8 cellular contexts compared by ENCODE assay signal in genomic region chr6:31888281-31889258, GRCh38. TPM values are rescaled to one million over a fixed set of nuclear protein-coding genes. Genes with fewer than 3 reads are reported as not detected.
DNase-seq lines count a peak whose midpoint lies in the region; ATAC-seq and TF ChIP-seq lines count a peak whose summit lies in the region.

No MANE protein-coding gene starts in this region.

- H3F3A ChIP-seq in SU-DHL-6 (ENCODE audit: insufficient read depth): peaks cover 6% of the 10 kb centered on the region; the same call in 1 of the 2 replicates

- H3K36me3 ChIP-seq in SU-DHL-6 (ENCODE audit: low read length) (peaks cover 17% of the 10 kb centered on the region; the same call in 1 of the 2 replicates), body of pancreas (replicated peaks in 1 of 2; ENCODE audit: insufficient read depth in 1 of 2, low read depth in 2 of 2) (peaks cover 3 to 25% of the 10 kb centered on the region in 2 donors), lower lobe of right lung (peaks cover 86% of the 10 kb centered on the region), transverse colon (peaks cover 0 to 34% (median 8%) of the 10 kb centered on the region in 4 donors), suprapubic skin (peaks cover 100% of the 10 kb centered on the region)

- no peak overlapping the region for H3K4me2 ChIP-seq in SU-DHL-6 (ENCODE audit: low read depth, low read length, poor library complexity, severe bottlenecking)

- intact Hi-C loops in body of pancreas (cut with DNase I): no loop called here
- intact Hi-C loops in lower lobe of right lung (cut with DNase I): no loop called here
- intact Hi-C loops in transverse colon (cut with DNase I; ENCODE audit: low total_unique reads): no loop called here

- peak; percentile 79 for TF ChIP-seq CTCF in GM12873 (IDR thresholded peaks at IDR 0.05; ENCODE audit: insufficient read depth, low read depth, low read length, missing control alignments)
- peak; percentile 100 for TF ChIP-seq CTCF in SU-DHL-6 (IDR thresholded peaks at IDR 0.05; ENCODE audit: insufficient read depth, low read length, poor library complexity, severe bottlenecking)
- TF ChIP-seq CTCF in body of pancreas (IDR thresholded peaks at IDR 0.05): peak in 6 of 7 experiments; percentile 29 to 69 (median 52)
- TF ChIP-seq CTCF in lower lobe of right lung (IDR thresholded peaks at IDR 0.05): peak; percentile 75
- TF ChIP-seq CTCF in transverse colon (IDR thresholded peaks at IDR 0.05): peak; percentile 60 to 83 (median 77)
- peak in 1 of 2 donors; percentile 75 for TF ChIP-seq CTCF in suprapubic skin (IDR thresholded peaks at IDR 0.05)

- H3K9ac ChIP-seq in SU-DHL-6 (ENCODE audit: low read length): no peak overlapping the region

- H3K4me1 ChIP-seq in body of pancreas (no peaks in the 10 kb centered on the region), lower lobe of right lung (no peaks in the 10 kb centered on the region), transverse colon (no peaks in the 10 kb centered on the region), suprapubic skin (no peaks in the 10 kb centered on the region)

- H3K4me3 ChIP-seq in SU-DHL-6 (ENCODE audit: insufficient read depth, low read length, poor library complexity, severe bottlenecking) (no peak overlapping the region), body of pancreas (no peak overlapping the region), lower lobe of right lung (no peak overlapping the region), transverse colon (no peak overlapping the region), suprapubic skin (no peak overlapping the region)

- H2AFZ ChIP-seq in SU-DHL-6 (ENCODE audit: low read depth, low read length, severe bottlenecking): no peak overlapping the region

- WGBS in body of pancreas, 2 donors: 71 to 91% methylated on average over 21 to 42 of the region's 43 CpGs
- WGBS in transverse colon (ENCODE audit: low coverage in 1 of 2), 2 donors: 80% methylated on average over 36 of the region's 43 CpGs; no CpG with 5 or more reads in 1 of the 2 donors
- WGBS in suprapubic skin: 74% methylated on average over 26 of the region's 43 CpGs

- H3K27me3 ChIP-seq in SU-DHL-6 (ENCODE audit: low read length) (no peaks in the 10 kb centered on the region), body of pancreas (no peaks in the 10 kb centered on the region), lower lobe of right lung (ENCODE audit: low read depth) (no peaks in the 10 kb centered on the region), transverse colon (no peaks in the 10 kb centered on the region), suprapubic skin (no peaks in the 10 kb centered on the region)

- H3K27ac ChIP-seq in SU-DHL-6 (ENCODE audit: low read depth, low read length) (no peak overlapping the region), body of pancreas (no peak overlapping the region), lower lobe of right lung (no peak overlapping the region), transverse colon (no peak overlapping the region), suprapubic skin (no peak overlapping the region)

- no peaks in the 10 kb centered on the region for H3K9me2 ChIP-seq in SU-DHL-6 (replicated peaks; ENCODE audit: insufficient read depth, low read length)

- TF ChIP-seq POLR2A in body of pancreas (IDR thresholded peaks at IDR 0.05) (no peak), transverse colon (IDR thresholded peaks at IDR 0.05) (no peak), suprapubic skin (IDR thresholded peaks at IDR 0.05) (no peak)

- TF ChIP-seq EP300 in transverse colon (IDR thresholded peaks at IDR 0.05; ENCODE audit: low read depth) (no peak), suprapubic skin (IDR thresholded peaks at IDR 0.05) (no peak)

- in situ Hi-C loops in transverse colon (cut with MboI; ENCODE audit: low pct_ligation_motif_present in 1 of 4, low pct_unique_long_range_greater_than_20kb in 1 of 4, low sequenced_read_pairs in 3 of 4): no loop called here

- DNase-seq in body of pancreas (peak in 2 of 4 donors; percentile 31 to 50), lower lobe of right lung (no peak), transverse colon (peak; percentile 56), cerebellar nuclear complex (lab: John Stamatoyannopoulos, UW) (no peak), suprapubic skin (ENCODE audit: low spot score in 2 of 2) (no peak), SIG-M5 (lab: John Stamatoyannopoulos, UW) (no peak)

- peak; percentile 29 for ATAC-seq in body of pancreas
- ATAC-seq in lower lobe of right lung: peak; percentile 48 to 51

- H3K79me2 ChIP-seq in SU-DHL-6 (ENCODE audit: insufficient read depth, low read length): no peaks in the 10 kb centered on the region

- H4K20me1 ChIP-seq in SU-DHL-6 (ENCODE audit: low read depth, low read length): no peaks in the 10 kb centered on the region

- H3K9me3 ChIP-seq in SU-DHL-6 (ENCODE audit: insufficient read depth, low read length): no peaks in the 10 kb centered on the region
- no peaks in the 10 kb centered on the region for H3K9me3 ChIP-seq in body of pancreas
- no peaks in the 10 kb centered on the region for H3K9me3 ChIP-seq in lower lobe of right lung
- no peaks in the 10 kb centered on the region for H3K9me3 ChIP-seq in transverse colon
- H3K9me3 ChIP-seq in suprapubic skin: no peaks in the 10 kb centered on the region

RNA-seq across cellular contexts. Expression of gene EHMT2, which starts 8.9 kb away (rescaled TPM):
- total RNA-seq in body of pancreas (10 to 100 TPM; 35.8 to 87.7 TPM), lower lobe of right lung (46.0 TPM), transverse colon (10 to 100 TPM; 25.9 to 33.3 (median 27.9) TPM), suprapubic skin (10 to 100 TPM; 38.7 to 48.9 (median 42.9) TPM)

RNA-seq across cellular contexts. Expression of gene SLC44A4, which starts 9.8 kb away (rescaled TPM):
- total RNA-seq in body of pancreas (10 to 100 TPM in 1 of 2 donors, 1 to 10 TPM in 1; 7.3 to 19.2 TPM), lower lobe of right lung (53.7 TPM), transverse colon (100 to 1,000 TPM; 149 to 734 (median 395) TPM), suprapubic skin (1 to 10 TPM; 1.4 to 7.4 (median 4.1) TPM)

RNA-seq across cellular contexts. Expression of gene ZBTB12, which starts 13.3 kb away (rescaled TPM):
- total RNA-seq in body of pancreas (1 to 10 TPM in 1 of 2 donors, not detected in 1; 2.1 TPM), lower lobe of right lung (5.1 TPM), transverse colon (1 to 10 TPM in 1 of 4 donors, under 1 TPM in 3; 0.14 to 1.3 (median 0.77) TPM), suprapubic skin (1 to 10 TPM in 3 of 4 donors, under 1 TPM in 1; 0.49 to 2.6 (median 1.5) TPM)

RNA-seq across cellular contexts. Expression of gene NEU1, which starts 25.9 kb away (rescaled TPM):
- 10 to 100 TPM; 29.3 to 30.6 TPM for total RNA-seq in body of pancreas
- 70.5 TPM for total RNA-seq in lower lobe of right lung
- total RNA-seq in transverse colon: 10 to 100 TPM; 21.1 to 88.7 (median 65.4) TPM
- 10 to 100 TPM; 22.2 to 42.7 (median 39.8) TPM for total RNA-seq in suprapubic skin

RNA-seq across cellular contexts. Expression of gene C2, which starts 38.9 kb away (rescaled TPM):
- total RNA-seq in body of pancreas (1 to 10 TPM; 1.3 TPM), lower lobe of right lung (311 TPM), transverse colon (1 to 10 TPM; 4.6 to 9.4 (median 7.5) TPM), suprapubic skin (1 to 10 TPM; 2.6 to 6.4 (median 4.1) TPM)
